Comparison of ENCODE assay signal across 21 cellular contexts in the genomic region with DNA sequence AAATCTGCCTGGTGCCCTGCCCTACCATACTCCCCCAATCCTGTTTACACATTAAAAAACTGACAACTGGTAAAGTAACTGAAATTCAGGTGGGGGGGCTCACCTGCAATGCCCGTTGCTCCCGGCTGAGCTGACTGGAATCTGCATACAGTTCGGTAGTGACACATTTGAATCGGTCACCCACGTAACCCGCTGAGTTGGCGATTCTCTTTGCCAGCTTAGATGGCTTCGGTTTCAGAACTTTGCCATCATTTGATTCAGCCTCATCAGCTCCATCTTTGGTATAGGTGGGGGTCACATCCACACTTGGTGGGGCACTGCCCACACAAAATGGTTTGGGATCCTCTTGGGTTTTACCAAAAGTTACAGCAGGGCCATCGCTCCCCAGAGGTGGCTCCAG. TPM values are rescaled to one million over a fixed set of nuclear protein-coding genes. Genes with fewer than 3 reads are reported as not detected.
A peak's percentile ranks its signal among the peaks of the same experiment; 100 is the strongest.
DNase-seq lines count a peak whose midpoint lies in the region; FAIRE-seq and TF ChIP-seq lines count a peak whose summit lies in the region.
"Had no signal": no experiment of that assay in that cellular context is flagged by ENCODE, and none has a peak within 500 bp of the region (broad histone marks: within the 10 kb centered on the region; RNA-seq: fewer than 3 reads in every experiment).

No MANE protein-coding gene starts in this region.

- TF ChIP-seq CTCF in chondrocyte (IDR thresholded peaks at IDR 0.05) = no peak

- H3K27ac Mint-ChIP-seq in activated CD4-positive, alpha-beta T cell treated with anti-CD3 and anti-CD28 coated beads, Interleukin-2, amount 10 ng/mL, durations not matched to agents 7 days and 5 days = peak overlapping the region; percentile 19
- no peak overlapping the region for H3K27ac Mint-ChIP-seq in chondrocyte (ENCODE audit: unreplicated experiment)
- H3K27ac Mint-ChIP-seq: B cell, H9 had no signal

- H3K27me3 Mint-ChIP-seq in activated CD4-positive, alpha-beta T cell treated with anti-CD3 and anti-CD28 coated beads, Interleukin-2, amount 10 ng/mL, durations not matched to agents 7 days and 5 days = no peaks in the 10 kb centered on the region
- no peaks in the 10 kb centered on the region for H3K27me3 Mint-ChIP-seq in chondrocyte (ENCODE audit: low read depth)
- H3K27me3 Mint-ChIP-seq: B cell; CD4-positive, CD25-positive, alpha-beta regulatory T cell had no signal

- TF ChIP-seq POLR2A in GM12891 (IDR thresholded peaks at IDR 0.05; ENCODE audit: low read depth, low read length) = no peak

- no peak for DNase-seq in activated CD4-positive, alpha-beta T cell treated with anti-CD3 and anti-CD28 coated beads, Interleukin-2, amount 10 ng/mL, durations not matched to agents 7 days and 5 days
- no peak for DNase-seq in activated CD4-positive, alpha-beta T cell treated with anti-CD3 and anti-CD28 coated beads for 4 hours
- DNase-seq in GM12891 (ENCODE audit: insufficient read length, low spot score) (no peak), chondrocyte (ENCODE audit: low spot score) (peak; percentile 36), NCI-H226 (no peak), NCI-H1417 (lab: John Stamatoyannopoulos, UW) (no peak), CD1c-positive myeloid dendritic cell (ENCODE audit: extremely low spot score) (no peak)
- DNase-seq: 8988T; CD4-positive, CD25-positive, alpha-beta regulatory T cell; CD8-positive, alpha-beta memory T cell; COR-L47; DMS 273 treated with DMSO at 0.1 percent for 48 hours; DMS53; DND-41; EL; H9 had no signal

- CTCF ChIA-PET in activated CD4-positive, alpha-beta T cell treated with anti-CD3 and anti-CD28 coated beads, Interleukin-2, amount 10 ng/mL, durations not matched to agents 7 days and 5 days (lab: Charles Lee) = no interaction called here

- peaks cover 68% of the 10 kb centered on the region for H3K36me3 Mint-ChIP-seq in activated CD4-positive, alpha-beta T cell treated with anti-CD3 and anti-CD28 coated beads, Interleukin-2, amount 10 ng/mL, durations not matched to agents 7 days and 5 days (ENCODE audit: low read depth)
- peaks cover 17% of the 10 kb centered on the region for H3K36me3 Mint-ChIP-seq in chondrocyte (ENCODE audit: low read depth)

- no peaks in the 10 kb centered on the region for H3K9me3 Mint-ChIP-seq in activated CD4-positive, alpha-beta T cell treated with anti-CD3 and anti-CD28 coated beads, Interleukin-2, amount 10 ng/mL, durations not matched to agents 7 days and 5 days
- no peaks in the 10 kb centered on the region for H3K9me3 Mint-ChIP-seq in chondrocyte (ENCODE audit: low read depth)
- H3K9me3 Mint-ChIP-seq: CD8-positive, alpha-beta memory T cell had no signal

- POLR2A ChIA-PET in activated CD4-positive, alpha-beta T cell treated with anti-CD3 and anti-CD28 coated beads, Interleukin-2, amount 10 ng/mL, durations not matched to agents 7 days and 5 days (lab: Charles Lee) = no interaction called here

- H3K4me3 Mint-ChIP-seq in activated CD4-positive, alpha-beta T cell treated with anti-CD3 and anti-CD28 coated beads, Interleukin-2, amount 10 ng/mL, durations not matched to agents 7 days and 5 days = no peak overlapping the region
- no peak overlapping the region for H3K4me3 Mint-ChIP-seq in chondrocyte (ENCODE audit: unreplicated experiment)
- H3K4me3 Mint-ChIP-seq: B cell; CD4-positive, CD25-positive, alpha-beta regulatory T cell; CD8-positive, alpha-beta memory T cell; H9 had no signal

- peak; percentile 9 for FAIRE-seq in GM12891 (lab: Jason Lieb, UNC)
- FAIRE-seq: GM12878, GM19239, H1, HTR-8/SVneo had no signal

- peaks cover 39% of the 10 kb centered on the region for H3K4me1 Mint-ChIP-seq in activated CD4-positive, alpha-beta T cell treated with anti-CD3 and anti-CD28 coated beads, Interleukin-2, amount 10 ng/mL, durations not matched to agents 7 days and 5 days
- H3K4me1 Mint-ChIP-seq in chondrocyte (ENCODE audit: low read depth) = no peaks in the 10 kb centered on the region

TF ChIP-seq in GM12891, 5 proteins besides CTCF, POLR2A, EP300 and RAD21:
- no peak for TF ChIP-seq POU2F2 (IDR thresholded peaks at IDR 0.05; ENCODE audit: low read depth, low read length)
- TF ChIP-seq POLR2AphosphoS5 (IDR thresholded peaks at IDR 0.05; ENCODE audit: low read depth, low read length) = no peak
- TF ChIP-seq SPI1 (IDR thresholded peaks at IDR 0.05; ENCODE audit: low read depth, low read length) = no peak
- TF ChIP-seq TAF1 (IDR thresholded peaks at IDR 0.05; ENCODE audit: low read depth, low read length) = no peak
- TF ChIP-seq PAX5 (IDR thresholded peaks at IDR 0.05; ENCODE audit: insufficient read depth, low read length, severe bottlenecking) = no peak

RNA-seq across cellular contexts. Expression of a gene that starts 25.5 kb away (rescaled TPM):
- total RNA-seq in activated CD4-positive, alpha-beta T cell treated with anti-CD3 and anti-CD28 coated beads, Interleukin-2, amount 10 ng/mL, durations not matched to agents 7 days and 5 days = 10 to 100 TPM; 53.1 to 54.9 TPM
- 5.5 TPM for polyA plus RNA-seq in GM12891 (2012; ENCODE audit: low read depth, missing spikeins)
- 10.8 to 19.0 TPM (median 11.0 TPM) in 3 replicates for total RNA-seq in chondrocyte
